ENCODE assay signal across 17 cellular contexts in genomic region chr6:5783584-5784089, GRCh38.
DNase-seq lines count a peak whose midpoint lies in the region; ATAC-seq and TF ChIP-seq lines count a peak whose summit lies in the region.
"Had no signal": no experiment of that assay in that cellular context is flagged by ENCODE, and none has a peak within 500 bp of the region (broad histone marks: within the 10 kb centered on the region; RNA-seq: fewer than 3 reads in every experiment).

No MANE protein-coding gene starts in this region.

- H3K27me3 Mint-ChIP-seq in neural progenitor cell (ENCODE audit: insufficient read depth, low read depth) = peaks cover 4% of the 10 kb centered on the region

- 85% methylated on average over 19 of the region's 19 CpGs for WGBS in right cardiac atrium
- WGBS in spleen, 5 donors = 89 to 93% (median 92%) methylated on average over 19 of the region's 19 CpGs

- ATAC-seq in right cardiac atrium = no peak
- ATAC-seq: A549 had no signal

- no peak overlapping the region for H3K27ac Mint-ChIP-seq in neural progenitor cell

- TF ChIP-seq POLR2A in spleen (IDR thresholded peaks at IDR 0.05) = no peak

- no peak for TF ChIP-seq CTCF in right atrium auricular region (IDR thresholded peaks at IDR 0.05)
- TF ChIP-seq CTCF in neural progenitor cell (IDR thresholded peaks at IDR 0.05) = no peak
- TF ChIP-seq CTCF in spleen (IDR thresholded peaks at IDR 0.05 in 8 of 11, conservative IDR thresholded peaks at IDR 0.05 in 3 of 11) = no peak

- no peaks in the 10 kb centered on the region for H3K9me3 ChIP-seq in right atrium auricular region
- H3K9me3 ChIP-seq in right cardiac atrium (ENCODE audit: control insufficient read depth, low read length) = no peaks in the 10 kb centered on the region
- no peaks in the 10 kb centered on the region for H3K9me3 ChIP-seq in Karpas-422 (ENCODE audit: low read length)
- no peaks in the 10 kb centered on the region for H3K9me3 ChIP-seq in neural progenitor cell (ENCODE audit: low read depth)
- H3K9me3 ChIP-seq in spleen = no peaks in the 10 kb centered on the region
- H3K9me3 ChIP-seq: A549, Caco-2, SJCRH30 had no signal

- no peaks in the 10 kb centered on the region for H3K9me3 Mint-ChIP-seq in neural progenitor cell

- intact Hi-C loops in right cardiac atrium (cut with DNase I) = no loop called here
- intact Hi-C loops in spleen (cut with DNase I; ENCODE audit: low total_unique reads) = no loop called here

- H3K4me3 Mint-ChIP-seq in neural progenitor cell = no peak overlapping the region

- no peaks in the 10 kb centered on the region for H3K79me2 ChIP-seq in Karpas-422 (ENCODE audit: low read length)
- no peaks in the 10 kb centered on the region for H3K79me2 ChIP-seq in neural progenitor cell (ENCODE audit: low read depth)

- H3K4me1 ChIP-seq in right atrium auricular region (peaks cover 0 to 5% of the 10 kb centered on the region in 2 donors), right cardiac atrium (ENCODE audit: control insufficient read depth, insufficient read depth, low read length) (no peaks in the 10 kb centered on the region), Karpas-422 (ENCODE audit: low read length) (peaks cover 73% of the 10 kb centered on the region), neural progenitor cell (peaks cover 16% of the 10 kb centered on the region), spleen (peaks cover 0 to 14% (median 0%) of the 10 kb centered on the region in 6 donors)
- H3K4me1 ChIP-seq: A549, Caco-2 had no signal

- H3F3A ChIP-seq in neural progenitor cell (ENCODE audit: low read depth) = no peaks in the 10 kb centered on the region

- H3K27me3 ChIP-seq in right atrium auricular region (no peaks in the 10 kb centered on the region), right cardiac atrium (ENCODE audit: control insufficient read depth, insufficient read depth) (no peaks in the 10 kb centered on the region), Karpas-422 (ENCODE audit: low read length) (no peaks in the 10 kb centered on the region), neural progenitor cell (no peaks in the 10 kb centered on the region), spleen (replicated peaks in 1 of 7) (no peaks in the 10 kb centered on the region)
- H3K27me3 ChIP-seq: SJCRH30 had no signal

- H2AFZ ChIP-seq in Karpas-422 (ENCODE audit: low read length) = no peak overlapping the region
- H2AFZ ChIP-seq in neural progenitor cell (replicated peaks) = no peak overlapping the region

- H3K4me1 Mint-ChIP-seq in neural progenitor cell = peaks cover 29% of the 10 kb centered on the region

- DNase-seq in right atrium auricular region (ENCODE audit: low spot score) (no peak), right cardiac atrium (no peak), Karpas-422 (no peak), islet precursor cell (peak; percentile 60), neural progenitor cell (ENCODE audit: low spot score) (no peak), spleen (no peak)
- DNase-seq in stimulated activated CD4-positive, alpha-beta T cell treated with anti-CD3 and anti-CD28 coated beads, Interleukin-4, amount 100 ng/mL, for 4 hours = no peak
- DNase-seq: Caco-2, HCEC 1CT, NCI-H1930, NCI-H2171, NCI-H446, NCI-H69, OCI-M1, RPMI8226 had no signal

- no peaks in the 10 kb centered on the region for H3K36me3 ChIP-seq in right atrium auricular region
- H3K36me3 ChIP-seq in Karpas-422 (ENCODE audit: insufficient read depth, low read length) = no peaks in the 10 kb centered on the region
- no peaks in the 10 kb centered on the region for H3K36me3 ChIP-seq in neural progenitor cell
- H3K36me3 ChIP-seq in spleen = no peaks in the 10 kb centered on the region
- H3K36me3 ChIP-seq: SJCRH30 had no signal

- peak overlapping the region; percentile 65 to 82 for H3K27ac ChIP-seq in right atrium auricular region
- no peak overlapping the region for H3K27ac ChIP-seq in right cardiac atrium (ENCODE audit: low read length)
- H3K27ac ChIP-seq in Karpas-422 (ENCODE audit: low read length) = peak overlapping the region; percentile 68; the same call in 1 of the 2 replicates
- no peak overlapping the region for H3K27ac ChIP-seq in neural progenitor cell
- no peak overlapping the region for H3K27ac ChIP-seq in spleen
- H3K27ac ChIP-seq: A549, SJCRH30 had no signal

- H3K9me2 ChIP-seq in Karpas-422 (replicated peaks; ENCODE audit: insufficient read depth, low read length) = no peaks in the 10 kb centered on the region

- H3K36me3 Mint-ChIP-seq in neural progenitor cell = no peaks in the 10 kb centered on the region

- H3K4me2 ChIP-seq in Karpas-422 (ENCODE audit: low read depth, low read length, poor library complexity, severe bottlenecking) = no peak overlapping the region
- H3K4me2 ChIP-seq in neural progenitor cell = no peak overlapping the region
- H3K4me2 ChIP-seq: A549 had no signal

- H3K9ac ChIP-seq in Karpas-422 (ENCODE audit: low read length) (no peak overlapping the region), neural progenitor cell (no peak overlapping the region)

- H4K20me1 ChIP-seq in Karpas-422 (ENCODE audit: insufficient read depth, low read depth, low read length) (no peaks in the 10 kb centered on the region), neural progenitor cell (ENCODE audit: low read depth) (no peaks in the 10 kb centered on the region)

- no peak overlapping the region for H3K4me3 ChIP-seq in right atrium auricular region
- no peak overlapping the region for H3K4me3 ChIP-seq in right cardiac atrium (ENCODE audit: low read length)
- no peak overlapping the region for H3K4me3 ChIP-seq in Karpas-422 (ENCODE audit: low read length)
- no peak overlapping the region for H3K4me3 ChIP-seq in neural progenitor cell
- H3K4me3 ChIP-seq in spleen = no peak overlapping the region
- H3K4me3 ChIP-seq: A549, SJCRH30 had no signal

Comparison
In these comparisons a context has a peak if more than half of its experiments do, and no peak if none do; other contexts are left out.
1. H3K27ac ChIP-seq: peak in right atrium auricular region (2 of 2) and Karpas-422 (single experiment); none in right cardiac atrium (single experiment), neural progenitor cell (single experiment) and spleen (0 of 8).